Comparison of ENCODE assay signal across 2 cellular contexts in genomic region chr5:95903838-95904237, GRCh38.
TF ChIP-seq lines count a peak whose summit lies in the region.

No MANE protein-coding gene starts in this region.

TF ChIP-seq in HepG2, 621 proteins besides CTCF, POLR2A, EP300 and RAD21:
- TF ChIP-seq ZNF75D (CRISPR knock-in tag; IDR thresholded peaks at IDR 0.05; ENCODE audit: borderline replicate concordance): no peak
- peak; percentile 81 for TF ChIP-seq RBM22 (optimal IDR thresholded peaks at IDR 0.05; ENCODE audit: low read length)

TF ChIP-seq in IMR-90, 13 proteins besides CTCF, POLR2A, EP300 and RAD21:
- TF ChIP-seq ELK1 (IDR thresholded peaks at IDR 0.05; ENCODE audit: borderline replicate concordance, low read depth, low read length) (no peak), BHLHE40 (IDR thresholded peaks at IDR 0.05; ENCODE audit: low read depth, low read length) (no peak)
- TF ChIP-seq, protein P1, sequence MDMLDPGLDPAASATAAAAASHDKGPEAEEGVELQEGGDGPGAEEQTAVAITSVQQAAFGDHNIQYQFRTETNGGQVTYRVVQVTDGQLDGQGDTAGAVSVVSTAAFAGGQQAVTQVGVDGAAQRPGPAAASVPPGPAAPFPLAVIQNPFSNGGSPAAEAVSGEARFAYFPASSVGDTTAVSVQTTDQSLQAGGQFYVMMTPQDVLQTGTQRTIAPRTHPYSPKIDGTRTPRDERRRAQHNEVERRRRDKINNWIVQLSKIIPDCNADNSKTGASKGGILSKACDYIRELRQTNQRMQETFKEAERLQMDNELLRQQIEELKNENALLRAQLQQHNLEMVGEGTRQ (IDR thresholded peaks at IDR 0.05; ENCODE audit: low read depth, low read length): no peak
TF ChIP-seq in IMR-90: peak in this region for 0.
